In the genomic region with DNA sequence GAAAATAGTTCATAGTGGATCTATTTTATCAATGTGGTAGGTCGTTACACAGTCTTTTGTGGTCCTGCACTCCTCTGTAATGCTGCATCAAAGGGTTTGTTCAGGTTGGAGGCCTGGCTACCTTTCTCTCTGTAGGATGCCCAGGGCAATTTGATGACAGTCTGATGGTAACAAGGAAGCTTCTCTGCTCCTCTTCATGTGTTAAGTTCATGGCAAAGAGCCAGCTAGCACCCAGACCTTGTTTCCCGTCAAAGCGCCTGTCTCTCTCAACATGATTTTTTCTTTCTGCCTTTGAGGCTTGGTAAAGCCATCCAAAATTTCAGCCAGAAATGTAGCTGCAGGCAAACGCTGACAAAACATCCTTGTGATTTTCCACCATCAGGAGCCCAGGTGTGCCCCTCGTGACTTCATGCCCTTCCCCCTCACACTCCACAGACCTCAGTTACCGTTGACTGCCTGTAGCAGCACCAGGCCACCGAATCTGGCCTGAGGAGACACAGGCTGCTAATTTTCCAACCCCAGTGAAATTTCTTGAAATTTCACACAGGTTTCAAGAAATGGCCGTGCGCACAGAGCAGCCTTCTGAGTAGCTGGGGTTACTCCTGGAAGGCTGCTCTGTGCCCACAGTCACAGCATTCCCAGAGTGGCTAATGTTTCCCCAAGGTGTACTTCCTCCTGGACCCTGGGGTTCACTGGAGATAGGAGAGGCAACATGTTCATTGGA, we compare ENCODE assay signal across 11 cellular contexts.
DNase-seq lines count a peak whose midpoint lies in the region; ATAC-seq and TF ChIP-seq lines count a peak whose summit lies in the region.
"Had no signal": no experiment of that assay in that cellular context is flagged by ENCODE, and none has a peak within 500 bp of the region (broad histone marks: within the 10 kb centered on the region; RNA-seq: fewer than 3 reads in every experiment).

No MANE protein-coding gene starts in this region.

- H4K20me1 ChIP-seq in hepatocyte (ENCODE audit: insufficient read depth, poor library complexity, severe bottlenecking), result no peaks in the 10 kb centered on the region

- H3K79me2 ChIP-seq in hepatocyte, result no peaks in the 10 kb centered on the region

- no peaks in the 10 kb centered on the region for H3K9me2 ChIP-seq in hepatocyte (replicated peaks; ENCODE audit: insufficient read depth)

- no peaks in the 10 kb centered on the region for H3K9me3 ChIP-seq in hepatocyte (ENCODE audit: low read depth)

- H3K36me3 ChIP-seq in hepatocyte (replicated peaks; ENCODE audit: insufficient read depth, low read depth), result no peaks in the 10 kb centered on the region

- DNase-seq in hepatocyte (ENCODE audit: low spot score) (peak; percentile 32), NCI-H774 (lab: John Stamatoyannopoulos, UW) (no peak), mesenteric fat pad (ENCODE audit: low spot score) (no peak), HT-29 (ENCODE audit: low spot score) (no peak)
- no peak for DNase-seq in stimulated activated CD4-positive, alpha-beta T cell treated with anti-CD3 and anti-CD28 coated beads, Interleukin-1b, Interleukin-23, amount 100 ng/mL, for 48 hours
- DNase-seq: activated effector memory CD4-positive, alpha-beta T cell treated with Interleukin-2 at 50 U/mL for 16 hours; EL; NCI-H446 treated with DMSO at 0.1 percent for 48 hours had no signal

- peak; percentile 76 for ATAC-seq in GM18907 (IDR thresholded peaks at IDR 0.05; ENCODE audit: unreplicated experiment)
- peak; percentile 63 for ATAC-seq in GM21737 (IDR thresholded peaks at IDR 0.05; ENCODE audit: unreplicated experiment)
- ATAC-seq in HG03342 (IDR thresholded peaks at IDR 0.05; ENCODE audit: unreplicated experiment), result peak; percentile 65

- H3K27me3 ChIP-seq in hepatocyte, result no peaks in the 10 kb centered on the region

- H3K4me1 ChIP-seq in hepatocyte (ENCODE audit: insufficient read depth), result peaks cover 24% of the 10 kb centered on the region

- WGBS in hepatocyte (ENCODE audit: low lambda C conversion rate, missing lambda C conversion rate), result 72% methylated on average over 9 of the region's 9 CpGs

- H3K4me2 ChIP-seq in hepatocyte, result no peak overlapping the region

- H2AFZ ChIP-seq in hepatocyte, result no peak overlapping the region

- no peak overlapping the region for H3K27ac ChIP-seq in hepatocyte

- H3K4me3 ChIP-seq in hepatocyte, result no peak overlapping the region

- no peak for TF ChIP-seq CTCF in hepatocyte (IDR thresholded peaks at IDR 0.05; ENCODE audit: poor library complexity)
